Comparison of ENCODE assay signal across 19 cellular contexts in genomic region chr22:31103899-31104694, GRCh38. TPM values are rescaled to one million over a fixed set of nuclear protein-coding genes. Genes with fewer than 3 reads are reported as not detected.
DNase-seq lines count a peak whose midpoint lies in the region; ATAC-seq and TF ChIP-seq lines count a peak whose summit lies in the region.
"Had no signal": no experiment of that assay in that cellular context is flagged by ENCODE, and none has a peak within 500 bp of the region (broad histone marks: within the 10 kb centered on the region; RNA-seq: fewer than 3 reads in every experiment).

No MANE protein-coding gene starts in this region.

- H3K9me3 ChIP-seq in colonic mucosa: no peaks in the 10 kb centered on the region
- H3K9me3 ChIP-seq in mucosa of descending colon: no peaks in the 10 kb centered on the region
- no peaks in the 10 kb centered on the region for H3K9me3 ChIP-seq in stomach smooth muscle (ENCODE audit: control insufficient read depth in 2 of 2, low read length in 2 of 2)

- intact Hi-C loops in colonic mucosa (cut with DNase I): no loop called here
- intact Hi-C loops in mucosa of descending colon (cut with DNase I, micrococcal nuclease): no loop called here

- no peak overlapping the region for H2AFZ ChIP-seq in GM23338

- H3K9ac ChIP-seq in colonic mucosa (ENCODE audit: low read depth in 2 of 2, low read length in 2 of 2) (no peak overlapping the region), stomach smooth muscle (ENCODE audit: low read length in 2 of 2) (peak overlapping the region; percentile 45 to 55)

- no peak overlapping the region for H3K4me3 ChIP-seq in GM23338
- H3K4me3 ChIP-seq in colonic mucosa: no peak overlapping the region
- H3K4me3 ChIP-seq in mucosa of descending colon: no peak overlapping the region
- H3K4me3 ChIP-seq in stomach smooth muscle (ENCODE audit: low read length in 2 of 2): peak overlapping the region in 1 of 2 donors; percentile 22
- H3K4me3 ChIP-seq: GM12878 had no signal

- H3K36me3 Mint-ChIP-seq in GM23338 (ENCODE audit: low read depth): no peaks in the 10 kb centered on the region

- peak overlapping the region; percentile 12; the same call in 1 of the 3 replicates for H3K4me3 Mint-ChIP-seq in GM23338
- H3K4me3 Mint-ChIP-seq: dendritic cell treated with granulocyte-macrophage colony-stimulating factor and Interleukin-4, amounts not matched to agents 40 ng/mL and 50 ng/mL, for 4 days; mesothelial cell of epicardium; stimulated activated naive B cell treated with anti-CD40 and anti-IgM and Interleukin-4, amounts not matched to agents 10 μg/mL and 1 μg/mL and 100 μg/mL, for 72 hours had no signal

- peaks cover 13% of the 10 kb centered on the region; the same call in 1 of the 2 replicates for H3F3A ChIP-seq in GM23338 (replicated peaks; ENCODE audit: low read depth)

- H3K9me3 Mint-ChIP-seq in GM23338: no peaks in the 10 kb centered on the region; the same call in 2 of the 3 replicates
- H3K9me3 Mint-ChIP-seq: dendritic cell treated with granulocyte-macrophage colony-stimulating factor and Interleukin-4, amounts not matched to agents 40 ng/mL and 50 ng/mL, for 4 days; mesothelial cell of epicardium; stimulated activated naive B cell treated with anti-CD40 and anti-IgM and Interleukin-4, amounts not matched to agents 10 μg/mL and 1 μg/mL and 100 μg/mL, for 72 hours had no signal

- DNase-seq in GM23338 (ENCODE audit: low spot score): no peak
- DNase-seq in colonic mucosa: no peak
- peak in 2 of 3 donors; percentile 46 to 62 for DNase-seq in mucosa of descending colon
- no peak for DNase-seq in NCI-H1105 treated with DMSO at 0.1 percent for 48 hours (lab: John Stamatoyannopoulos, UW)
- DNase-seq in hippocampal formation (lab: John Stamatoyannopoulos, UW): no peak
- no peak for DNase-seq in stimulated activated naive CD4-positive, alpha-beta T cell treated with Interleukin-2 at 50 U/mL for 16 hours (lab: John Stamatoyannopoulos, UW)
- DNase-seq in NCI-H69 (lab: John Stamatoyannopoulos, UW): no peak
- DNase-seq: activated CD4-positive, alpha-beta T cell treated with anti-CD3 and anti-CD28 coated beads for 4 hours; Calu3; NCI-H187 treated with DMSO at 0.1 percent for 48 hours; NCI-H446 treated with DMSO at 0.1 percent for 48 hours; nucleus accumbens; stimulated activated naive B cell treated with anti-CD40 and anti-IgM and Interleukin-4, amounts not matched to agents 10 μg/mL and 1 μg/mL and 100 μg/mL, for 72 hours had no signal

- ATAC-seq in GM23338 (no peak), mucosa of descending colon (no peak)
- ATAC-seq: stimulated activated naive B cell treated with anti-CD40 and anti-IgM and Interleukin-4, amounts not matched to agents 10 μg/mL and 1 μg/mL and 100 μg/mL, for 72 hours had no signal

- TF ChIP-seq CTCF in GM23338 (conservative IDR thresholded peaks at IDR 0.05; ENCODE audit: low read depth in 2 of 2) (no peak), colonic mucosa (IDR thresholded peaks at IDR 0.05) (no peak), mucosa of descending colon (IDR thresholded peaks at IDR 0.05) (no peak)

- H3K9me2 ChIP-seq in GM23338 (ENCODE audit: insufficient read depth): no peaks in the 10 kb centered on the region

- H3K27me3 Mint-ChIP-seq in GM23338 (ENCODE audit: insufficient read depth, low read depth, poor library complexity): peaks cover 45% of the 10 kb centered on the region
- H3K27me3 Mint-ChIP-seq: stimulated activated naive B cell treated with anti-CD40 and anti-IgM and Interleukin-4, amounts not matched to agents 10 μg/mL and 1 μg/mL and 100 μg/mL, for 72 hours had no signal

- no peaks in the 10 kb centered on the region for H3K79me2 ChIP-seq in GM23338 (replicated peaks; ENCODE audit: insufficient read depth)

- peaks cover 6% of the 10 kb centered on the region; the same call in 1 of the 2 replicates for H4K20me1 ChIP-seq in GM23338 (replicated peaks; ENCODE audit: insufficient read depth)

- H3K27me3 ChIP-seq in GM23338 (ENCODE audit: insufficient read depth): peaks cover 22% of the 10 kb centered on the region
- no peaks in the 10 kb centered on the region for H3K27me3 ChIP-seq in colonic mucosa
- H3K27me3 ChIP-seq in stomach smooth muscle (ENCODE audit: control insufficient read depth in 1 of 2, insufficient read depth in 2 of 2, low read length in 2 of 2): no peaks in the 10 kb centered on the region

- H3K36me3 ChIP-seq in GM23338 (ENCODE audit: insufficient read depth) (no peaks in the 10 kb centered on the region), colonic mucosa (no peaks in the 10 kb centered on the region), mucosa of descending colon (ENCODE audit: low read depth) (no peaks in the 10 kb centered on the region), stomach smooth muscle (ENCODE audit: control insufficient read depth in 2 of 2, insufficient read depth in 2 of 2, low read length in 2 of 2) (peaks cover 34 to 39% of the 10 kb centered on the region in 2 donors)

- peaks cover 28% of the 10 kb centered on the region for H3K4me1 ChIP-seq in GM23338 (ENCODE audit: insufficient read depth)
- H3K4me1 ChIP-seq in colonic mucosa: no peaks in the 10 kb centered on the region
- peaks cover 11% of the 10 kb centered on the region for H3K4me1 ChIP-seq in mucosa of descending colon (ENCODE audit: low read depth)
- peaks cover 77% of the 10 kb centered on the region for H3K4me1 ChIP-seq in stomach smooth muscle (ENCODE audit: control insufficient read depth, insufficient read depth, low read length)

- peaks cover 9% of the 10 kb centered on the region for H3K4me1 Mint-ChIP-seq in GM23338

- no peak overlapping the region; the same call in 1 of the 2 replicates for H3K4me2 ChIP-seq in GM23338

- H3K27ac Mint-ChIP-seq in GM23338: no peak overlapping the region
- H3K27ac Mint-ChIP-seq: dendritic cell treated with granulocyte-macrophage colony-stimulating factor and Interleukin-4, amounts not matched to agents 40 ng/mL and 50 ng/mL, for 4 days; mesothelial cell of epicardium; stimulated activated naive B cell treated with anti-CD40 and anti-IgM and Interleukin-4, amounts not matched to agents 10 μg/mL and 1 μg/mL and 100 μg/mL, for 72 hours had no signal

- H3K27ac ChIP-seq in GM23338 (ENCODE audit: low read depth) (no peak overlapping the region), colonic mucosa (peak overlapping the region; percentile 85), stomach smooth muscle (ENCODE audit: low read length) (peak overlapping the region; percentile 99)
- H3K27ac ChIP-seq: epithelial cell of prostate had no signal

TF ChIP-seq in GM23338, 12 proteins besides CTCF, POLR2A, EP300 and RAD21 (continues in another document):
- TF ChIP-seq NANOG (IDR thresholded peaks at IDR 0.05; ENCODE audit: borderline replicate concordance) (no peak), EZH2phosphoT487 (IDR thresholded peaks at IDR 0.05; ENCODE audit: unreplicated experiment) (no peak), REST (IDR thresholded peaks at IDR 0.05; ENCODE audit: unreplicated experiment) (no peak), STAT1 (IDR thresholded peaks at IDR 0.05; ENCODE audit: unreplicated experiment) (no peak), ZNF331 (CRISPR knock-in tag; IDR thresholded peaks at IDR 0.05; ENCODE audit: low read depth) (no peak), EZH2 (IDR thresholded peaks at IDR 0.05; ENCODE audit: low read depth, unreplicated experiment) (no peak), JUNB (IDR thresholded peaks at IDR 0.05; ENCODE audit: unreplicated experiment) (no peak)

RNA-seq across cellular contexts. Expression of gene SELENOM, which starts 3.3 kb away (rescaled TPM):
- total RNA-seq in GM23338 (2014; rRNA removed; shearing (Covaris generic)): 44.9 and 67.6 TPM in 2 replicates
- polyA plus RNA-seq in GM23338 (2016; fragmentation: Nextera tagmentation; extraction: Ambion mirVana): 49.7 and 50.8 TPM in 2 replicates
- total RNA-seq in colonic mucosa (10 to 100 TPM; 27.1 to 61.7 TPM), mucosa of descending colon (100 to 1,000 TPM in 1 of 3 donors, 10 to 100 TPM in 2; 22.3 to 286 (median 83.4) TPM)
- total RNA-seq: Calu3 had no signal

RNA-seq across cellular contexts. Expression of gene INPP5J, which starts 18.7 kb away (rescaled TPM):
- total RNA-seq in GM23338 (2014; rRNA removed; shearing (Covaris generic)): 11.2 and 14.5 TPM in 2 replicates
- 4.8 and 5.3 TPM in 2 replicates for polyA plus RNA-seq in GM23338 (2016; fragmentation: Nextera tagmentation; extraction: Ambion mirVana)
- total RNA-seq in colonic mucosa: 10 to 100 TPM; 18.3 to 18.4 TPM
- 10 to 100 TPM; 21.3 to 44.0 (median 24.1) TPM for total RNA-seq in mucosa of descending colon

RNA-seq across cellular contexts. Expression of gene SMTN, which starts 23.0 kb away (rescaled TPM):
- total RNA-seq in GM23338 (2014; rRNA removed; shearing (Covaris generic)): 16.3 and 27.4 TPM in 2 replicates
- 32.2 and 34.0 TPM in 2 replicates for polyA plus RNA-seq in GM23338 (2016; fragmentation: Nextera tagmentation; extraction: Ambion mirVana)
- total RNA-seq in colonic mucosa: 100 to 1,000 TPM; 152 to 159 TPM
- total RNA-seq in mucosa of descending colon: 100 to 1,000 TPM in 2 of 3 donors, 10 to 100 TPM in 1; 63.6 to 799 (median 104) TPM

RNA-seq across cellular contexts. Expression of gene PLA2G3, which starts 36.2 kb away (rescaled TPM):
- total RNA-seq in GM23338 (2014; rRNA removed; shearing (Covaris generic)): 31.0 and 34.5 TPM in 2 replicates
- polyA plus RNA-seq in GM23338 (2016; fragmentation: Nextera tagmentation; extraction: Ambion mirVana): 15.3 and 18.0 TPM in 2 replicates
- under 1 TPM; 0.57 to 0.88 TPM for total RNA-seq in colonic mucosa
- total RNA-seq in mucosa of descending colon: under 1 TPM in 1 of 3 donors, not detected in 2; 0.22 TPM
- total RNA-seq: Calu3, GM12878, HT-29 had no signal

RNA-seq across cellular contexts. Expression of gene RNF185, which starts 55.9 kb away (rescaled TPM):
- 13.6 and 15.5 TPM in 2 replicates for total RNA-seq in GM23338 (2014; rRNA removed; shearing (Covaris generic))
- polyA plus RNA-seq in GM23338 (2016; fragmentation: Nextera tagmentation; extraction: Ambion mirVana): 6.8 and 7.6 TPM in 2 replicates
- total RNA-seq in colonic mucosa (10 to 100 TPM; 28.1 to 32.3 TPM), mucosa of descending colon (10 to 100 TPM; 33.8 to 43.1 (median 38.4) TPM)

Comparison
In these comparisons a context has a peak if more than half of its experiments do, and no peak if none do; other contexts are left out.
1. DNase-seq: peak in mucosa of descending colon (2 of 3); none in GM23338 (single experiment), colonic mucosa (single experiment), NCI-H1105 treated with DMSO at 0.1 percent for 48 hours (single experiment), hippocampal formation (0 of 2), stimulated activated naive CD4-positive, alpha-beta T cell treated with Interleukin-2 at 50 U/mL for 16 hours (single experiment) and NCI-H69 (single experiment).
2. H3K9ac ChIP-seq: peak in stomach smooth muscle (2 of 2); none in colonic mucosa (0 of 2).